Comparison of ENCODE assay signal across 8 cellular contexts in genomic region chr11:65382804-65383368, GRCh38. TPM values are rescaled to one million over a fixed set of nuclear protein-coding genes. Genes with fewer than 3 reads are reported as not detected.
DNase-seq lines count a peak whose midpoint lies in the region; ATAC-seq and TF ChIP-seq lines count a peak whose summit lies in the region.

No MANE protein-coding gene starts in this region.

- CTCF ChIA-PET in PC-9 (lab: Charles Lee): interaction anchor here (0.6 kb wide), 2 partner anchors 255 to 270 kb away, joined by 3 read pairs; no protein-coding TSS in a partner anchor

- intact Hi-C loops in PC-9 (cut with micrococcal nuclease; ENCODE audit: unreplicated experiment): loop anchor here (1.0 to 2.0 kb wide), 4 partner anchors 39 to 188 kb away; partner anchors contain the start of genes NEAT1 and ZNRD2

- BruUV-seq in PC-9 (replicated peaks; lab: Mats Ljungman, UMichigan): TSS peak; percentile 66

- H3F3A ChIP-seq in PC-9 (ENCODE audit: insufficient read depth, low read depth): peaks cover 55% of the 10 kb centered on the region

- H3K4me2 ChIP-seq in PC-9: peak overlapping the region; percentile 83

- no peaks in the 10 kb centered on the region for H3K9me3 ChIP-seq in PC-9 (ENCODE audit: insufficient read depth, low read depth)

- no peaks in the 10 kb centered on the region for H4K20me1 ChIP-seq in PC-9 (ENCODE audit: insufficient read depth)

- no peak for TF ChIP-seq CTCF in PC-9 (conservative IDR thresholded peaks at IDR 0.05)
- no peak for TF ChIP-seq CTCF in epithelial cell of proximal tubule (conservative IDR thresholded peaks at IDR 0.05; ENCODE audit: low read depth, low read length)

- peaks cover 19% of the 10 kb centered on the region; the same call in 1 of the 2 replicates for H3K79me2 ChIP-seq in PC-9 (ENCODE audit: low read depth)

- peak; percentile 84 for TF ChIP-seq POLR2A in GM18526 (IDR thresholded peaks at IDR 0.05; ENCODE audit: extremely low read depth, insufficient read length)

- ATAC-seq in HG02981 (IDR thresholded peaks at IDR 0.05; ENCODE audit: unreplicated experiment): no peak

- H3K27ac ChIP-seq in PC-9: peak overlapping the region; percentile 93
- H3K27ac ChIP-seq in rectal smooth muscle tissue (ENCODE audit: low read depth, low read length): peak overlapping the region; percentile 99

- DNase-seq in PC-9: peak; percentile 90 to 97
- no peak for DNase-seq in epithelial cell of proximal tubule (ENCODE audit: low read depth)
- no peak for DNase-seq in stimulated activated CD4-positive, alpha-beta T cell treated with anti-CD3 and anti-CD28 coated beads, Interleukin-4, amount 100 ng/mL, for 24 hours
- no peak for DNase-seq in NCI-H69 (lab: John Stamatoyannopoulos, UW)
- no peak for DNase-seq in AML-193 (lab: John Stamatoyannopoulos, UW)

- no peak overlapping the region for H2AFZ ChIP-seq in PC-9

- peaks cover 70% of the 10 kb centered on the region for H3K4me1 ChIP-seq in PC-9 (replicated peaks; ENCODE audit: insufficient read depth)
- peaks cover 23% of the 10 kb centered on the region for H3K4me1 ChIP-seq in rectal smooth muscle tissue (ENCODE audit: control insufficient read depth, insufficient read depth, low read length)

- H3K4me3 ChIP-seq in PC-9: peak overlapping the region; percentile 48; the same call in 1 of the 2 replicates
- H3K4me3 ChIP-seq in epithelial cell of proximal tubule (ENCODE audit: low read depth, low read length): peak overlapping the region; percentile 51
- H3K4me3 ChIP-seq in rectal smooth muscle tissue (ENCODE audit: low read length): peak overlapping the region; percentile 76

- H3K27me3 ChIP-seq in PC-9 (ENCODE audit: insufficient read depth, low read depth): no peaks in the 10 kb centered on the region
- no peaks in the 10 kb centered on the region for H3K27me3 ChIP-seq in rectal smooth muscle tissue (ENCODE audit: control insufficient read depth, insufficient read depth, low read length)

- H3K36me3 ChIP-seq in PC-9 (ENCODE audit: low read depth) (no peaks in the 10 kb centered on the region), rectal smooth muscle tissue (ENCODE audit: control insufficient read depth, insufficient read depth, low read length) (no peaks in the 10 kb centered on the region)

- no peaks in the 10 kb centered on the region for H3K9me2 ChIP-seq in PC-9 (ENCODE audit: insufficient read depth)

- peak overlapping the region; percentile 42 for H3K9ac ChIP-seq in rectal smooth muscle tissue (ENCODE audit: low read length)

- POLR2A ChIA-PET in PC-9 (lab: Charles Lee; ENCODE audit: unreplicated experiment): interaction anchor here (0.5 to 1.2 kb wide), 3 partner anchors 25 to 111 kb away, joined by 6 to 18 read pairs (median 9); no protein-coding TSS in a partner anchor

RNA-seq across cellular contexts. Expression of gene SLC25A45, which starts 0.4 kb away (rescaled TPM):
- total RNA-seq in PC-9 (2021) (9.5 and 9.8 TPM in 2 replicates), epithelial cell of proximal tubule (0.29 and 1.2 TPM in 2 replicates)

RNA-seq across cellular contexts. Expression of gene FRMD8, which starts 3.6 kb away (rescaled TPM):
- total RNA-seq in PC-9 (2021): 32.4 and 48.9 TPM in 2 replicates
- 43.5 and 49.5 TPM in 2 replicates for total RNA-seq in epithelial cell of proximal tubule

RNA-seq across cellular contexts. Expression of gene TIGD3, which starts 28.3 kb away (rescaled TPM):
- total RNA-seq in PC-9 (2021) (1.7 and 1.8 TPM in 2 replicates), epithelial cell of proximal tubule (0.75 and 1.2 TPM in 2 replicates)

RNA-seq across cellular contexts. Expression of gene NEAT1, which starts 39.7 kb away (rescaled TPM):
- total RNA-seq in PC-9 (2021) (825 and 938 TPM in 2 replicates), epithelial cell of proximal tubule (6.4 and 27.0 TPM in 2 replicates)

RNA-seq across cellular contexts. Expression of gene DPF2, which starts 49.2 kb away (rescaled TPM):
- 75.6 and 80.6 TPM in 2 replicates for total RNA-seq in PC-9 (2021)
- 34.9 and 44.1 TPM in 2 replicates for total RNA-seq in epithelial cell of proximal tubule

Comparison
In these comparisons a context has a peak if more than half of its experiments do, and no peak if none do; other contexts are left out.
1. DNase-seq: peak in PC-9 (2 of 2); none in epithelial cell of proximal tubule (single experiment), stimulated activated CD4-positive, alpha-beta T cell treated with anti-CD3 and anti-CD28 coated beads, Interleukin-4, amount 100 ng/mL, for 24 hours (single experiment), NCI-H69 (single experiment) and AML-193 (0 of 2).
2. Peak in every context shown above with its lines, with median percentiles within 50 percentile points of each other: H3K4me3 ChIP-seq.